Comparison of ENCODE assay signal across 8 cellular contexts in the genomic region with DNA sequence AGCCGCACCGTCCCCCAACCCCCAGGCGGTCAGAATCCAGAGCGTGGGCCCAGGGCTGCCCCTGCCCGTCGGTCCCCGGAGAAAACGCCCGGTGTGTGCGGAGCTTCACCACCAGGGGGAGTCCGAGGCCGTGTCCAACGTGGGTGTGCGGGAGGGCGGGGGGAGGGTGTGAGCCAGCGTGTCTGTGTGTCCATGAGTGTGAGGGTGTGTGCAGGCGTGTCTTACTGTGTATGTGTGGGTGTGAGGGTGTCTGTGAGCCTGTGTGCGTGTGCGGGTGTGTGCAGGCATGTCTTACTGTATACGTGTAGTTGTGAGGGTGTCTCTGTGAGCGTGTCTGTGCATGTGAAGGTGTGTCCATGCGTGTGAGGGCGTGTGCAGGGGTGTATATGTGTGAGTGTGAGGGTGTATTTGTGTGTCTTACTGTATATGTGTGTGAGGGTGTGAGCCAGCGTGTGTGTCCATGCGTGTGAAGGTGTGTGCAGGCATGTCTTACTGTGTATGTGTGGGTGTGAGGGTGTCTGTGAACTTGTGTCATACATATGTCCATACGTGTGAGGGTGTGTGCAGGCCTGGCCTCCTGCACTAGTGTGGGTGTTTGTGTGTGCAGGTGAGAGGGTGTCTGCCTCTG. TPM values are rescaled to one million over a fixed set of nuclear protein-coding genes. Genes with fewer than 3 reads are reported as not detected.
DNase-seq lines count a peak whose midpoint lies in the region; ATAC-seq and TF ChIP-seq lines count a peak whose summit lies in the region.

No MANE protein-coding gene starts in this region.

- DNase-seq in NCI-H1417 (lab: John Stamatoyannopoulos, UW) = peak; percentile 63 to 76 (median 75)
- no peak for DNase-seq in NCI-H1417 treated with DMSO at 0.1 percent for 48 hours (lab: John Stamatoyannopoulos, UW)
- peak; percentile 41 for DNase-seq in NCI-H2171 (lab: John Stamatoyannopoulos, UW)
- peak; percentile 78 to 81 for DNase-seq in activated CD4-positive, alpha-beta T cell treated with anti-CD3 and anti-CD28 coated beads for 24 hours (ENCODE audit: low read depth in 2 of 2)
- DNase-seq in caudate nucleus (lab: John Stamatoyannopoulos, UW) = peak in 48 of 61 donors; percentile 5 to 78 (median 34)
- peak; percentile 7 for DNase-seq in kidney epithelial cell (ENCODE audit: low read depth)
- DNase-seq in stimulated activated CD4-positive, alpha-beta T cell treated with anti-CD3 and anti-CD28 coated beads, Interleukin-2, amount 100 ng/mL, for 48 hours = peak; percentile 84 to 89

- H3K27ac ChIP-seq in caudate nucleus (ENCODE audit: low read depth, low read length) = no peak overlapping the region

- no peak for ATAC-seq in HG02885 (IDR thresholded peaks at IDR 0.05; ENCODE audit: poor library complexity, unreplicated experiment)

- no peak overlapping the region for H3K4me3 ChIP-seq in kidney epithelial cell (ENCODE audit: low read depth, low read length)

- peaks cover 12% of the 10 kb centered on the region for H3K27me3 ChIP-seq in kidney epithelial cell (ENCODE audit: control insufficient read depth, insufficient read depth, low read length)

- H3K36me3 ChIP-seq in kidney epithelial cell (ENCODE audit: control insufficient read depth, insufficient read depth, low read length) = no peaks in the 10 kb centered on the region

- peak; percentile 96 for TF ChIP-seq CTCF in kidney epithelial cell (IDR thresholded peaks at IDR 0.05; ENCODE audit: insufficient read depth, low read length, poor library complexity, severe bottlenecking)

RNA-seq across cellular contexts. Expression of a gene that starts 24.6 kb away (rescaled TPM):
- total RNA-seq in kidney epithelial cell = 0.27 TPM in 1 of 2 replicates, not detected in the other
